30 cellular contexts compared by ENCODE assay signal in the genomic region with DNA sequence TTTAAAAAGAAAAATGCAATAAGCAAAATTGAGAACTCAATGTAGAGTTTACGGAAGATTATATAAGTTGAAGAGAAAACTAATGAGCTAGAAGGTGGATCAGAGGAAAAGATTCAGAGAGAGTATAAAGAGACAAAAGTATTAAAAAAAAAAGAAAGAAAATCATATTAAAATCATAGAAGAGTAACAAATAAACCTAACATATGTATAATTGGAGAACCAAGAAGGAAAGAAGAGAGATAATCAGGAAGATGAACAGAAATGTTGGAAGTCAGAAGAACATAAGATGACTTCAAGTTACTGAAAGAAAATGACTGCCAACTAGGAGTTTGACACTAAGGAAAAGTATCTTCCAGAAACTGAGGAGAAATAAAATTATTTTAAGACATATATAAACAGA.
"Had no signal": no experiment of that assay in that cellular context is flagged by ENCODE, and none has a peak within 500 bp of the region (broad histone marks: within the 10 kb centered on the region; RNA-seq: fewer than 3 reads in every experiment).

No MANE protein-coding gene starts in this region.

- H3K4me1 Mint-ChIP-seq: stimulated activated memory B cell treated with anti-CD40 and anti-IgM and Interleukin-4, amounts not matched to agents 10 μg/mL and 1 μg/mL and 100 μg/mL, for 72 hours; stimulated activated naive CD8-positive, alpha-beta T cell treated with anti-CD3 and anti-CD28 coated beads, Interleukin-15, amount 100 ng/mL, for 72 hours had no signal

- H3K4me3 Mint-ChIP-seq: activated naive CD4-positive, alpha-beta T cell treated with anti-CD3 and anti-CD28 coated beads for 36 hours; activated naive CD8-positive, alpha-beta T cell treated with anti-CD3 and anti-CD28 coated beads, Interleukin-2, amount 10 ng/mL, durations not matched to agents 7 days and 5 days; activated T-helper 1 cell treated with anti-CD3 and anti-CD28 coated beads, Interleukin-12 subunit alpha, Interleukin-12 subunit beta, Interleukin-2, Interleukin-4 antibody, amounts not matched to agents 30 ng/mL and 10 ng/mL and 1 ng/mL, durations not matched to agents 14 hours and 24 hours and 36 hours; natural killer cell treated with Interleukin-12 subunit alpha and Interleukin-12 subunit beta and Interleukin-15 and Interleukin-18, amount 100 ng/mL, for 72 hours; stimulated activated memory B cell treated with anti-CD40 and anti-IgM and Interleukin-4, amounts not matched to agents 10 μg/mL and 1 μg/mL and 100 μg/mL, for 72 hours; stimulated activated naive CD8-positive, alpha-beta T cell treated with anti-CD3 and anti-CD28 coated beads, Interleukin-15, amount 100 ng/mL, for 72 hours; T-helper 2 cell treated with Interferon-gamma antibody and Interleukin-4, amounts not matched to agents 5 μg/mL and 100 μg/mL, for 36 hours; type B pancreatic cell had no signal

- H3K27ac Mint-ChIP-seq: activated naive CD4-positive, alpha-beta T cell treated with anti-CD3 and anti-CD28 coated beads for 36 hours; activated naive CD8-positive, alpha-beta T cell treated with anti-CD3 and anti-CD28 coated beads, Interleukin-2, amount 10 ng/mL, durations not matched to agents 7 days and 5 days; activated T-helper 1 cell treated with anti-CD3 and anti-CD28 coated beads, Interleukin-12 subunit alpha, Interleukin-12 subunit beta, Interleukin-2, Interleukin-4 antibody, amounts not matched to agents 30 ng/mL and 10 ng/mL and 1 ng/mL, durations not matched to agents 14 hours and 24 hours and 36 hours; natural killer cell treated with Interleukin-12 subunit alpha and Interleukin-12 subunit beta and Interleukin-15 and Interleukin-18, amount 100 ng/mL, for 72 hours; stimulated activated memory B cell treated with anti-CD40 and anti-IgM and Interleukin-4, amounts not matched to agents 10 μg/mL and 1 μg/mL and 100 μg/mL, for 72 hours; stimulated activated naive CD8-positive, alpha-beta T cell treated with anti-CD3 and anti-CD28 coated beads, Interleukin-15, amount 100 ng/mL, for 72 hours; T-helper 2 cell treated with Interferon-gamma antibody and Interleukin-4, amounts not matched to agents 5 μg/mL and 100 μg/mL, for 36 hours; type B pancreatic cell had no signal

- H3K36me3 Mint-ChIP-seq: type B pancreatic cell had no signal

- H3K36me3 ChIP-seq: gastrocnemius medialis, left ventricle myocardium inferior, right lobe of liver, uterus had no signal

- H3K27me3 Mint-ChIP-seq: activated naive CD8-positive, alpha-beta T cell treated with anti-CD3 and anti-CD28 coated beads, Interleukin-2, amount 10 ng/mL, durations not matched to agents 7 days and 5 days; type B pancreatic cell had no signal

- DNase-seq: activated CD4-positive, alpha-beta T cell treated with anti-CD3 and anti-CD28 coated beads for 4 hours; activated CD4-positive, alpha-beta T cell treated with anti-CD3 and anti-CD28 coated beads, Interleukin-2, amount 50 U/mL, for 48 hours; activated CD8-positive, alpha-beta memory T cell treated with anti-CD3 and anti-CD28 coated beads, Interleukin-2, amount 50 U/mL, for 4 hours; activated effector memory CD4-positive, alpha-beta T cell treated with anti-CD3 and anti-CD28 coated beads, Interleukin-2, amount 50 U/mL, for 16 hours; activated naive CD4-positive, alpha-beta T cell treated with anti-CD3 and anti-CD28 coated beads for 36 hours; activated naive CD8-positive, alpha-beta T cell treated with anti-CD3 and anti-CD28 coated beads, Interleukin-2, amount 10 ng/mL, durations not matched to agents 7 days and 5 days; activated T-cell treated with anti-CD3 and anti-CD28 coated beads, Interleukin-2, amount 50 U/mL, for 1 hour; amniotic stem cell; caudate nucleus; gastrocnemius medialis; glutamatergic neuron; islet precursor cell; left ventricle myocardium inferior; mucosa of descending colon; right lobe of liver; stimulated activated CD4-positive, alpha-beta T cell treated with anti-CD3 and anti-CD28 coated beads, Interleukin-4, amount 100 ng/mL, for 4 hours; stimulated activated CD8-positive, alpha-beta memory T cell treated with anti-CD3 and anti-CD28 coated beads, Interleukin-4, amount 100 ng/mL, for 48 hours; stimulated activated naive CD8-positive, alpha-beta T cell treated with anti-CD3 and anti-CD28 coated beads, Interleukin-15, amount 100 ng/mL, for 72 hours; substantia nigra; uterus had no signal

- FAIRE-seq: astrocyte had no signal

- H3K4me1 ChIP-seq: gastrocnemius medialis, left ventricle myocardium inferior, uterus had no signal

- ATAC-seq: esophagus mucosa; gastrocnemius medialis; mucosa of descending colon; natural killer cell treated with Interleukin-12 subunit alpha and Interleukin-12 subunit beta and Interleukin-15 and Interleukin-18, amount 100 ng/mL, for 72 hours; right lobe of liver; stimulated activated memory B cell treated with anti-CD40 and anti-IgM and Interleukin-4, amounts not matched to agents 10 μg/mL and 1 μg/mL and 100 μg/mL, for 72 hours; stimulated activated naive CD8-positive, alpha-beta T cell treated with anti-CD3 and anti-CD28 coated beads, Interleukin-15, amount 100 ng/mL, for 72 hours had no signal

- H3K27me3 ChIP-seq: gastrocnemius medialis, right lobe of liver, uterus had no signal

- H3K27ac ChIP-seq: gastrocnemius medialis, left ventricle myocardium inferior, right lobe of liver, skin epidermis, uterus, VCaP had no signal

- H3K9me3 ChIP-seq: uterus had no signal

- H3K4me3 ChIP-seq: gastrocnemius medialis, left ventricle myocardium inferior, lung, mucosa of descending colon, right lobe of liver, skin epidermis, uterus had no signal
